Comparison of ENCODE assay signal across 12 cellular contexts in genomic region chr20:59988141-59988540, GRCh38. TPM values are rescaled to one million over a fixed set of nuclear protein-coding genes. Genes with fewer than 3 reads are reported as not detected.
DNase-seq lines count a peak whose midpoint lies in the region; ATAC-seq, FAIRE-seq and TF ChIP-seq lines count a peak whose summit lies in the region.
"Had no signal": no experiment of that assay in that cellular context is flagged by ENCODE, and none has a peak within 500 bp of the region (broad histone marks: within the 10 kb centered on the region; RNA-seq: fewer than 3 reads in every experiment).

No MANE protein-coding gene starts in this region.

- FAIRE-seq in A549 (lab: Jason Lieb, UNC) = no peak

- no peak for TF ChIP-seq POLR2A in A549 (IDR thresholded peaks at IDR 0.05; ENCODE audit: low read length)

- peaks cover 4 to 16% of the 10 kb centered on the region in 2 donors for H3K36me3 Mint-ChIP-seq in stimulated activated naive B cell treated with anti-CD40 and anti-IgM and Interleukin-4, amounts not matched to agents 10 μg/mL and 1 μg/mL and 100 μg/mL, for 72 hours

- CTCF ChIA-PET in A549 (lab: Yijun Ruan, JAX) = no interaction called here

- WGBS in A549 (ENCODE audit: missing lambda C conversion rate) = 26% methylated on average over 5 of the region's 5 CpGs

- no peak overlapping the region for H3K27ac Mint-ChIP-seq in stimulated activated naive B cell treated with anti-CD40 and anti-IgM and Interleukin-4, amounts not matched to agents 10 μg/mL and 1 μg/mL and 100 μg/mL, for 72 hours
- H3K27ac Mint-ChIP-seq: activated naive CD8-positive, alpha-beta T cell treated with anti-CD3 and anti-CD28 coated beads, Interleukin-2, amount 50 U/mL, for 24 hours; B cell had no signal

- no peak for TF ChIP-seq CTCF in A549 (IDR thresholded peaks at IDR 0.05)
- no peak for TF ChIP-seq CTCF in epithelial cell of proximal tubule (conservative IDR thresholded peaks at IDR 0.05; ENCODE audit: low read depth, low read length)

- peaks cover 4 to 11% of the 10 kb centered on the region in 2 donors for H3K4me1 Mint-ChIP-seq in stimulated activated naive B cell treated with anti-CD40 and anti-IgM and Interleukin-4, amounts not matched to agents 10 μg/mL and 1 μg/mL and 100 μg/mL, for 72 hours
- H3K4me1 Mint-ChIP-seq: activated naive CD8-positive, alpha-beta T cell treated with anti-CD3 and anti-CD28 coated beads, Interleukin-2, amount 50 U/mL, for 24 hours; stimulated activated naive CD8-positive, alpha-beta T cell treated with anti-CD3 and anti-CD28 coated beads, Interleukin-15, amount 100 ng/mL, for 72 hours had no signal

- H3K27ac ChIP-seq in A549 = no peak overlapping the region

- H3K27me3 Mint-ChIP-seq in stimulated activated naive B cell treated with anti-CD40 and anti-IgM and Interleukin-4, amounts not matched to agents 10 μg/mL and 1 μg/mL and 100 μg/mL, for 72 hours = no peaks in the 10 kb centered on the region
- H3K27me3 Mint-ChIP-seq: activated naive CD8-positive, alpha-beta T cell treated with anti-CD3 and anti-CD28 coated beads, Interleukin-2, amount 50 U/mL, for 24 hours; B cell; stimulated activated naive CD8-positive, alpha-beta T cell treated with anti-CD3 and anti-CD28 coated beads, Interleukin-15, amount 100 ng/mL, for 72 hours had no signal

- H3K9me3 Mint-ChIP-seq in stimulated activated naive B cell treated with anti-CD40 and anti-IgM and Interleukin-4, amounts not matched to agents 10 μg/mL and 1 μg/mL and 100 μg/mL, for 72 hours = no peaks in the 10 kb centered on the region
- H3K9me3 Mint-ChIP-seq: activated naive CD8-positive, alpha-beta T cell treated with anti-CD3 and anti-CD28 coated beads, Interleukin-2, amount 50 U/mL, for 24 hours; stimulated activated naive CD8-positive, alpha-beta T cell treated with anti-CD3 and anti-CD28 coated beads, Interleukin-15, amount 100 ng/mL, for 72 hours had no signal

- TF ChIP-seq RAD21 in A549 (conservative IDR thresholded peaks at IDR 0.05 in 1 of 2, IDR thresholded peaks at IDR 0.05 in 1 of 2) = no peak

- peak; percentile 72 to 80; a peak in 5 of 6 replicates for ATAC-seq in A549
- no peak for ATAC-seq in stimulated activated naive B cell treated with anti-CD40 and anti-IgM and Interleukin-4, amounts not matched to agents 10 μg/mL and 1 μg/mL and 100 μg/mL, for 72 hours (replicated peaks)
- ATAC-seq in GM19351 (IDR thresholded peaks at IDR 0.05; ENCODE audit: unreplicated experiment) = no peak
- ATAC-seq: activated naive CD8-positive, alpha-beta T cell treated with anti-CD3 and anti-CD28 coated beads, Interleukin-2, amount 50 U/mL, for 24 hours; stimulated activated naive CD8-positive, alpha-beta T cell treated with anti-CD3 and anti-CD28 coated beads, Interleukin-15, amount 100 ng/mL, for 72 hours had no signal

- H3K4me3 ChIP-seq in A549 (no peak overlapping the region), epithelial cell of proximal tubule (ENCODE audit: low read depth, low read length) (no peak overlapping the region)

- no peak for TF ChIP-seq EP300 in A549 (IDR thresholded peaks at IDR 0.05)

- H3K4me3 Mint-ChIP-seq in stimulated activated naive B cell treated with anti-CD40 and anti-IgM and Interleukin-4, amounts not matched to agents 10 μg/mL and 1 μg/mL and 100 μg/mL, for 72 hours = no peak overlapping the region
- H3K4me3 Mint-ChIP-seq: activated naive CD8-positive, alpha-beta T cell treated with anti-CD3 and anti-CD28 coated beads, Interleukin-2, amount 50 U/mL, for 24 hours; B cell; stimulated activated naive CD8-positive, alpha-beta T cell treated with anti-CD3 and anti-CD28 coated beads, Interleukin-15, amount 100 ng/mL, for 72 hours had no signal

- peak; percentile 46 to 56 for DNase-seq in A549 (ENCODE audit: low read depth in 1 of 2, low spot score in 1 of 2)
- peak; percentile 90 for DNase-seq in M059J (ENCODE audit: low read depth)
- peak; percentile 40 for DNase-seq in epithelial cell of proximal tubule (ENCODE audit: low read depth)
- no peak for DNase-seq in stimulated activated naive B cell treated with anti-CD40 and anti-IgM and Interleukin-4, amounts not matched to agents 10 μg/mL and 1 μg/mL and 100 μg/mL, for 72 hours
- no peak for DNase-seq in iPS-NIHi7 (ENCODE audit: extremely low spot score)
- DNase-seq: activated CD4-positive, alpha-beta T cell treated with anti-CD3 and anti-CD28 coated beads, Interleukin-2, amount 50 U/mL, for 1 hour; activated naive CD8-positive, alpha-beta T cell treated with anti-CD3 and anti-CD28 coated beads, Interleukin-2, amount 50 U/mL, for 24 hours; erythroblast; Kasumi-1; stimulated activated naive CD8-positive, alpha-beta T cell treated with anti-CD3 and anti-CD28 coated beads, Interleukin-15, amount 100 ng/mL, for 72 hours had no signal

- H3K9me3 ChIP-seq in A549 = no peaks in the 10 kb centered on the region

- H3K4me2 ChIP-seq in A549 = peak overlapping the region; percentile 45

- H3K4me1 ChIP-seq in A549 = peaks cover 20% of the 10 kb centered on the region

- POLR2A ChIA-PET in A549 (lab: Yijun Ruan, JAX) = no interaction called here

TF ChIP-seq in A549, 52 proteins besides CTCF, POLR2A, EP300 and RAD21:
- TF ChIP-seq MAFK (IDR thresholded peaks at IDR 0.05; ENCODE audit: partially characterized antibody) (peak; percentile 51), MYC (IDR thresholded peaks at IDR 0.05; ENCODE audit: borderline replicate concordance, low read length) (no peak), FOSL2 (IDR thresholded peaks at IDR 0.05) (no peak), FOSL2 (CRISPR knock-in tag; IDR thresholded peaks at IDR 0.05) (peak; percentile 59), NR3C1 (IDR thresholded peaks at IDR 0.05) (no peak)

RNA-seq across cellular contexts. Expression of gene CDH26, which starts 29.9 kb away (rescaled TPM):
- polyA plus RNA-seq in A549 (2011; rRNA removed) (0.33 and 0.57 TPM in 2 replicates), A549 (2017; fragmentation: RNase III; extraction: RNeasy Plus Mini Kit Qiagen cat#74134 plus additional on column Dnase treatment) (0.16 to 0.28 TPM (median 0.27 TPM) in 3 replicates)
- 0.12 and 0.24 TPM in 2 replicates for polyA plus RNA-seq in A549 (2012; cell fraction: cytosol; rRNA removed)
- 0.55 and 0.67 TPM in 2 replicates for polyA plus RNA-seq in A549 (2012; cell fraction: nucleus; rRNA removed)
- polyA minus RNA-seq in A549 (2011; rRNA and poly(A)+ RNA removed) = 0.21 and 0.49 TPM in 2 replicates
- total RNA-seq in M059J (2014; rRNA removed; shearing (Covaris generic)) = 0.15 and 0.81 TPM in 2 replicates
- total RNA-seq in epithelial cell of proximal tubule = 0.29 TPM in 1 of 2 replicates, not detected in the other

RNA-seq across cellular contexts. Expression of gene FAM217B, which starts 48.0 kb away (rescaled TPM):
- 11.6 and 12.3 TPM in 2 replicates for polyA plus RNA-seq in A549 (2011; rRNA removed)
- 2.6 and 3.0 TPM in 2 replicates for polyA plus RNA-seq in A549 (2012; cell fraction: cytosol; rRNA removed)
- 1.6 and 1.8 TPM in 2 replicates for polyA plus RNA-seq in A549 (2012; cell fraction: nucleus; rRNA removed)
- polyA plus RNA-seq in A549 (2017; fragmentation: RNase III; extraction: RNeasy Plus Mini Kit Qiagen cat#74134 plus additional on column Dnase treatment) = 6.1 to 6.3 TPM (median 6.2 TPM) in 3 replicates
- 5.5 and 7.2 TPM in 2 replicates for polyA minus RNA-seq in A549 (2011; rRNA and poly(A)+ RNA removed)
- 6.3 and 7.3 TPM in 2 replicates for total RNA-seq in M059J (2014; rRNA removed; shearing (Covaris generic))
- total RNA-seq in epithelial cell of proximal tubule = 4.3 and 6.4 TPM in 2 replicates

RNA-seq across cellular contexts. Expression of gene PPP1R3D, which starts 48.0 kb away (rescaled TPM):
- polyA plus RNA-seq in A549 (2011; rRNA removed) (2.6 and 2.7 TPM in 2 replicates), A549 (2017; fragmentation: RNase III; extraction: RNeasy Plus Mini Kit Qiagen cat#74134 plus additional on column Dnase treatment) (2.6 to 3.9 TPM (median 3.2 TPM) in 3 replicates)
- polyA plus RNA-seq in A549 (2012; cell fraction: cytosol; rRNA removed) = 0.74 and 1.2 TPM in 2 replicates
- 1.1 and 1.7 TPM in 2 replicates for polyA plus RNA-seq in A549 (2012; cell fraction: nucleus; rRNA removed)
- polyA minus RNA-seq in A549 (2011; rRNA and poly(A)+ RNA removed) = 1.8 and 2.4 TPM in 2 replicates
- total RNA-seq in M059J (2014; rRNA removed; shearing (Covaris generic)) = 7.6 and 8.7 TPM in 2 replicates
- total RNA-seq in epithelial cell of proximal tubule = 3.7 and 5.1 TPM in 2 replicates

RNA-seq across cellular contexts. Expression of gene SYCP2, which starts 54.7 kb away (rescaled TPM):
- polyA plus RNA-seq in A549 (2011; rRNA removed) (1.3 and 2.1 TPM in 2 replicates), A549 (2017; fragmentation: RNase III; extraction: RNeasy Plus Mini Kit Qiagen cat#74134 plus additional on column Dnase treatment) (0.50 to 0.84 TPM (median 0.52 TPM) in 3 replicates)
- 0.18 and 0.20 TPM in 2 replicates for polyA plus RNA-seq in A549 (2012; cell fraction: cytosol; rRNA removed)
- polyA plus RNA-seq in A549 (2012; cell fraction: nucleus; rRNA removed) = 0.27 and 0.31 TPM in 2 replicates
- 1.4 TPM in 1 of 2 replicates, not detected in the other for polyA minus RNA-seq in A549 (2011; rRNA and poly(A)+ RNA removed)
- 0.79 and 1.2 TPM in 2 replicates for total RNA-seq in M059J (2014; rRNA removed; shearing (Covaris generic))
- total RNA-seq in epithelial cell of proximal tubule = 0.29 and 1.2 TPM in 2 replicates

Comparison
In these comparisons a context has a peak if more than half of its experiments do, and no peak if none do; other contexts are left out.
1. ATAC-seq: peak in A549 (2 of 2); none in stimulated activated naive B cell treated with anti-CD40 and anti-IgM and Interleukin-4, amounts not matched to agents 10 μg/mL and 1 μg/mL and 100 μg/mL, for 72 hours (0 of 2) and GM19351 (single experiment).
2. DNase-seq: peak in A549 (2 of 2), M059J (single experiment) and epithelial cell of proximal tubule (single experiment); none in stimulated activated naive B cell treated with anti-CD40 and anti-IgM and Interleukin-4, amounts not matched to agents 10 μg/mL and 1 μg/mL and 100 μg/mL, for 72 hours (single experiment) and iPS-NIHi7 (single experiment).